ENCODE assay signal across 8 cellular contexts in the genomic region with DNA sequence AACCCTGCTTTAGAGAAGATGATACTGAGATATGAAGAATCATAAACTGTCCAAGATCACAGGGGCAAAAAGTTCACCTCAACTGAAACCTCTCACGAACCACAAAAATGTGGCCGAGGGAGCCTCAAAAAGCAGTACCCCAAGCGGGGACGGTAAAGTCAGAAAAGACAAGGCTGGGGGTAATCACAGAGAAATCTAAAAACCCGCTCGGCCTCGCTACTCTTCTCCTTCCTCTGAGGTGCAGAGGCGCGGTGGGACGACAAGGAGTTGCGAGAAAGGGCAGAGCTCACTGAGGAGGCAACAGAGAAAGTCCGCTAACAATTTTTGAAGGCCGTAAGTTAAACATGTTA. TPM values are rescaled to one million over a fixed set of nuclear protein-coding genes. Genes with fewer than 3 reads are reported as not detected.
A peak's percentile ranks its signal among the peaks of the same experiment; 100 is the strongest.
DNase-seq lines count a peak whose midpoint lies in the region; ATAC-seq, FAIRE-seq and TF ChIP-seq lines count a peak whose summit lies in the region.

No MANE protein-coding gene starts in this region.

- H3K4me3 ChIP-seq in WI38 (ENCODE audit: low read depth, low read length) (peak overlapping the region; percentile 90), left ventricle myocardium inferior (peak overlapping the region; percentile 80), small intestine (ENCODE audit: low read depth in 1 of 2, low read length in 2 of 2) (peak overlapping the region; percentile 79 to 90)

- peak; percentile 15 to 32 for ATAC-seq in activated CD4-positive, CD25-positive, alpha-beta regulatory T cell treated with anti-CD3 and anti-CD28 coated beads, Interleukin-2, amount 50 U/mL, for 24 hours
- ATAC-seq in HG02981 (IDR thresholded peaks at IDR 0.05; ENCODE audit: unreplicated experiment): peak; percentile 24

- FAIRE-seq in small intestine (lab: Jason Lieb, UNC): no peak

- intact Hi-C loops in left ventricle myocardium inferior (cut with micrococcal nuclease): no loop called here

- H3K27me3 ChIP-seq in left ventricle myocardium inferior (ENCODE audit: low read depth) (no peaks in the 10 kb centered on the region), small intestine (ENCODE audit: control insufficient read depth in 2 of 2, insufficient read depth in 2 of 2, low read length in 2 of 2) (no peaks in the 10 kb centered on the region)

- H3K9me3 ChIP-seq in left ventricle myocardium inferior (replicated peaks): no peaks in the 10 kb centered on the region
- no peaks in the 10 kb centered on the region for H3K9me3 ChIP-seq in small intestine (ENCODE audit: control insufficient read depth, low read depth)

- no peak for DNase-seq in activated CD4-positive, CD25-positive, alpha-beta regulatory T cell (lab: John Stamatoyannopoulos, UW)
- DNase-seq in left ventricle myocardium inferior: no peak
- DNase-seq in small intestine: no peak
- DNase-seq in GDM1 (lab: John Stamatoyannopoulos, UW): no peak
- no peak for DNase-seq in LoVo (ENCODE audit: low spot score)

- TF ChIP-seq CTCF in WI38 (IDR thresholded peaks at IDR 0.05; ENCODE audit: low read depth, low read length): no peak
- no peak for TF ChIP-seq CTCF in left ventricle myocardium inferior (IDR thresholded peaks at IDR 0.05; ENCODE audit: borderline replicate concordance)

- WGBS in small intestine, 3 donors: 1 to 2% (median 1%) methylated on average over 13 of the region's 13 CpGs

- H3K4me1 ChIP-seq in left ventricle myocardium inferior (peaks cover 22% of the 10 kb centered on the region), small intestine (ENCODE audit: control insufficient read depth in 2 of 2, insufficient read depth in 1 of 2, low read depth in 1 of 2, low read length in 1 of 2) (no peaks in the 10 kb centered on the region)

- no peaks in the 10 kb centered on the region for H3K36me3 ChIP-seq in left ventricle myocardium inferior
- H3K36me3 ChIP-seq in small intestine (ENCODE audit: control insufficient read depth in 2 of 2, insufficient read depth in 2 of 2, low read length in 2 of 2): no peaks in the 10 kb centered on the region

- H3K27ac ChIP-seq in left ventricle myocardium inferior (replicated peaks) (peak overlapping the region; percentile 77), small intestine (ENCODE audit: low read depth in 1 of 2, low read length in 1 of 2) (peak overlapping the region in 1 of 2 donors; percentile 84)

RNA-seq across cellular contexts. Expression of a gene that starts 0.4 kb away (rescaled TPM):
- total RNA-seq in left ventricle myocardium inferior: 4.7 TPM
- 1 to 10 TPM in 1 of 3 donors, under 1 TPM in 2; 0.22 to 2.2 (median 0.27) TPM for polyA plus RNA-seq in small intestine
